1 cellular context compared by ENCODE assay signal in genomic region chr2:42639340-42640077, GRCh38.
TF ChIP-seq lines count a peak whose summit lies in the region.

No MANE protein-coding gene starts in this region.

TF ChIP-seq in GM23338, 12 proteins besides CTCF, POLR2A, EP300 and RAD21 (continued from another document):
- no peak for TF ChIP-seq ETS1 (IDR thresholded peaks at IDR 0.05)
- TF ChIP-seq CREB1 (CRISPR knock-in tag; IDR thresholded peaks at IDR 0.05; ENCODE audit: low read depth): no peak
- TF ChIP-seq REST (IDR thresholded peaks at IDR 0.05; ENCODE audit: unreplicated experiment): no peak
- no peak for TF ChIP-seq NANOG (IDR thresholded peaks at IDR 0.05; ENCODE audit: borderline replicate concordance)
- TF ChIP-seq ZNF331 (CRISPR knock-in tag; IDR thresholded peaks at IDR 0.05; ENCODE audit: low read depth): no peak
- TF ChIP-seq JUNB (IDR thresholded peaks at IDR 0.05; ENCODE audit: unreplicated experiment): no peak
- no peak for TF ChIP-seq POLR2AphosphoS5 (IDR thresholded peaks at IDR 0.05; ENCODE audit: low read depth)
- no peak for TF ChIP-seq EZH2phosphoT487 (IDR thresholded peaks at IDR 0.05; ENCODE audit: unreplicated experiment)
- no peak for TF ChIP-seq STAT1 (IDR thresholded peaks at IDR 0.05; ENCODE audit: unreplicated experiment)
